Comparison of ENCODE assay signal across 1 cellular context in the genomic region with DNA sequence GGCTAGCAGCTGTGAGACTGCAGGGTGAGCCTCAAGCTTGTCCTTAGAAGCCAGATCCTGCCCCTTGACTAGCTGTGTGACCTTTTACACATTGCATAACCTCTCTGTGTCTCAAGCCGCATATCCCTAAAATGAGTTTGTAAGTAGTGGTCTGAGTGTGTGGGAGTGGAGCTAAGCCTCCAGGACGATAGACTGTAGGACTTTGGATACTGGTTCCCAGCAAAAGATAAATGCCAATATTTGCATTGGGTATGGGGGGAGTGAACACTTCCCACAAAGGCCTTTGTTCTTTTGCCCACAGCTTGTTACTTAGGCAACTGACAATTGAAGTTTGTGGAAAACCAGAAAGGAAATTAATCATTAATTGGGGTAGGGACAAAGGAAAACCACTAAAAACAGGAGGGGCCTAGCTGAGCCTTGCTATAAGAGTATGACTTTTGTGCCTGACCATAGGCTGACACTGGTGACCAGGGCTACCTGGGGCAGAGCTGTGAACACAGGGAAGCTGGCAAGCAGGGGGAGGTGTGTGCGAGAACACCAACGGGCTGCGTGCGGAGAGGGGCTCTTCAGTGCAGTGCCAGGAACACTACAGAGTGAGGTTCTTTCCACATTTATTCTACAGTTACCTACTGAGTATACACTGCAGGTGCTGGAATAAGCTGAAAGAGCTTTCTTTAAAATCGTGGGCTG.
TF ChIP-seq lines count a peak whose summit lies in the region.

No MANE protein-coding gene starts in this region.

TF ChIP-seq in HepG2, 621 proteins besides CTCF, POLR2A, EP300 and RAD21 (continued from another document and continues in another):
- TF ChIP-seq, protein P1, sequence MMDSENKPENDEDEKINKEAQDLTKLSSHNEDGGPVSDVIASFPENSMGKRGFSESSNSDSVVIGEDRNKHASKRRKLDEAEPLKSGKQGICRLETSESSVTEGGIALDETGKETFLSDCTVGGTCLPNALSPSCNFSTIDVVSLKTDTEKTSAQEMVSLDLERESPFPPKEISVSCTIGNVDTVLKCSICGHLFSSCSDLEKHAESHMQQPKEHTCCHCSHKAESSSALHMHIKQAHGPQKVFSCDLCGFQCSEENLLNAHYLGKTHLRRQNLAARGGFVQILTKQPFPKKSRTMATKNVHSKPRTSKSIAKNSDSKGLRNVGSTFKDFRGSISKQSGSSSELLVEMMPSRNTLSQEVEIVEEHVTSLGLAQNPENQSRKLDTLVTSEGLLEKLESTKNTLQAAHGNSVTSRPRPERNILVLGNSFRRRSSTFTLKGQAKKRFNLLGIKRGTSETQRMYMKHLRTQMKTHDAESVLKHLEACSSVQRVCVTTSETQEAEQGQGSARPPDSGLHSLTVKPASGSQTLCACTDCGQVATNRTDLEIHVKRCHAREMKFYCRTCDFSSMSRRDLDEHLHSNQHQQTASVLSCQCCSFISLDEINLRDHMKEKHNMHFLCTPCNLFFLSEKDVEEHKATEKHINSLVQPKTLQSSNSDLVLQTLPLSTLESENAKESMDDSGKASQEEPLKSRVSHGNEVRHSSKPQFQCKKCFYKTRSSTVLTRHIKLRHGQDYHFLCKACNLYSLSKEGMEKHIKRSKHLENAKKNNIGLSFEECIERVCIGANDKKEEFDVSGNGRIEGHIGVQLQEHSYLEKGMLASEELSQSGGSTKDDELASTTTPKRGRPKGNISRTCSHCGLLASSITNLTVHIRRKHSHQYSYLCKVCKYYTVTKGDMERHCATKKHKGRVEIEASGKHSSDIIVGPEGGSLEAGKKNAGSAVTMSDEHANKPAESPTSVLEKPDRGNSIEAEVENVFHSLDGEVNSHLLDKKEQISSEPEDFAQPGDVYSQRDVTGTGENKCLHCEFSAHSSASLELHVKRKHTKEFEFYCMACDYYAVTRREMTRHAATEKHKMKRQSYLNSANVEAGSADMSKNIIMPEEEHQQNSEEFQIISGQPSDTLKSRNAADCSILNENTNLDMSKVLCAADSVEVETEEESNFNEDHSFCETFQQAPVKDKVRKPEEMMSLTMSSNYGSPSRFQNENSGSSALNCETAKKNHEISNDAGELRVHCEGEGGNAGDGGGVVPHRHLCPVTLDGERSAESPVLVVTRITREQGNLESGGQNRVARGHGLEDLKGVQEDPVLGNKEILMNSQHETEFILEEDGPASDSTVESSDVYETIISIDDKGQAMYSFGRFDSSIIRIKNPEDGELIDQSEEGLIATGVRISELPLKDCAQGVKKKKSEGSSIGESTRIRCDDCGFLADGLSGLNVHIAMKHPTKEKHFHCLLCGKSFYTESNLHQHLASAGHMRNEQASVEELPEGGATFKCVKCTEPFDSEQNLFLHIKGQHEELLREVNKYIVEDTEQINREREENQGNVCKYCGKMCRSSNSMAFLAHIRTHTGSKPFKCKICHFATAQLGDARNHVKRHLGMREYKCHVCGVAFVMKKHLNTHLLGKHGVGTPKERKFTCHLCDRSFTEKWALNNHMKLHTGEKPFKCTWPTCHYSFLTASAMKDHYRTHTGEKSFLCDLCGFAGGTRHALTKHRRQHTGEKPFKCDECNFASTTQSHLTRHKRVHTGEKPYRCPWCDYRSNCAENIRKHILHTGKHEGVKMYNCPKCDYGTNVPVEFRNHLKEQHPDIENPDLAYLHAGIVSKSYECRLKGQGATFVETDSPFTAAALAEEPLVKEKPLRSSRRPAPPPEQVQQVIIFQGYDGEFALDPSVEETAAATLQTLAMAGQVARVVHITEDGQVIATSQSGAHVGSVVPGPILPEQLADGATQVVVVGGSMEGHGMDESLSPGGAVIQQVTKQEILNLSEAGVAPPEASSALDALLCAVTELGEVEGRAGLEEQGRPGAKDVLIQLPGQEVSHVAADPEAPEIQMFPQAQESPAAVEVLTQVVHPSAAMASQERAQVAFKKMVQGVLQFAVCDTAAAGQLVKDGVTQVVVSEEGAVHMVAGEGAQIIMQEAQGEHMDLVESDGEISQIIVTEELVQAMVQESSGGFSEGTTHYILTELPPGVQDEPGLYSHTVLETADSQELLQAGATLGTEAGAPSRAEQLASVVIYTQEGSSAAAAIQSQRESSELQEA (CRISPR knock-in tag; IDR thresholded peaks at IDR 0.05; ENCODE audit: not compliant biosample characterization) = no peak
- TF ChIP-seq, protein P2, sequence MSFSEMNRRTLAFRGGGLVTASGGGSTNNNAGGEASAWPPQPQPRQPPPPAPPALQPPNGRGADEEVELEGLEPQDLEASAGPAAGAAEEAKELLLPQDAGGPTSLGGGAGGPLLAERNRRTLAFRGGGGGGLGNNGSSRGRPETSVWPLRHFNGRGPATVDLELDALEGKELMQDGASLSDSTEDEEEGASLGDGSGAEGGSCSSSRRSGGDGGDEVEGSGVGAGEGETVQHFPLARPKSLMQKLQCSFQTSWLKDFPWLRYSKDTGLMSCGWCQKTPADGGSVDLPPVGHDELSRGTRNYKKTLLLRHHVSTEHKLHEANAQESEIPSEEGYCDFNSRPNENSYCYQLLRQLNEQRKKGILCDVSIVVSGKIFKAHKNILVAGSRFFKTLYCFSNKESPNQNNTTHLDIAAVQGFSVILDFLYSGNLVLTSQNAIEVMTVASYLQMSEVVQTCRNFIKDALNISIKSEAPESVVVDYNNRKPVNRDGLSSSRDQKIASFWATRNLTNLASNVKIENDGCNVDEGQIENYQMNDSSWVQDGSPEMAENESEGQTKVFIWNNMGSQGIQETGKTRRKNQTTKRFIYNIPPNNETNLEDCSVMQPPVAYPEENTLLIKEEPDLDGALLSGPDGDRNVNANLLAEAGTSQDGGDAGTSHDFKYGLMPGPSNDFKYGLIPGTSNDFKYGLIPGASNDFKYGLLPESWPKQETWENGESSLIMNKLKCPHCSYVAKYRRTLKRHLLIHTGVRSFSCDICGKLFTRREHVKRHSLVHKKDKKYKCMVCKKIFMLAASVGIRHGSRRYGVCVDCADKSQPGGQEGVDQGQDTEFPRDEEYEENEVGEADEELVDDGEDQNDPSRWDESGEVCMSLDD (CRISPR knock-in tag; IDR thresholded peaks at IDR 0.05; ENCODE audit: borderline replicate concordance) = no peak
- TF ChIP-seq, protein P3, sequence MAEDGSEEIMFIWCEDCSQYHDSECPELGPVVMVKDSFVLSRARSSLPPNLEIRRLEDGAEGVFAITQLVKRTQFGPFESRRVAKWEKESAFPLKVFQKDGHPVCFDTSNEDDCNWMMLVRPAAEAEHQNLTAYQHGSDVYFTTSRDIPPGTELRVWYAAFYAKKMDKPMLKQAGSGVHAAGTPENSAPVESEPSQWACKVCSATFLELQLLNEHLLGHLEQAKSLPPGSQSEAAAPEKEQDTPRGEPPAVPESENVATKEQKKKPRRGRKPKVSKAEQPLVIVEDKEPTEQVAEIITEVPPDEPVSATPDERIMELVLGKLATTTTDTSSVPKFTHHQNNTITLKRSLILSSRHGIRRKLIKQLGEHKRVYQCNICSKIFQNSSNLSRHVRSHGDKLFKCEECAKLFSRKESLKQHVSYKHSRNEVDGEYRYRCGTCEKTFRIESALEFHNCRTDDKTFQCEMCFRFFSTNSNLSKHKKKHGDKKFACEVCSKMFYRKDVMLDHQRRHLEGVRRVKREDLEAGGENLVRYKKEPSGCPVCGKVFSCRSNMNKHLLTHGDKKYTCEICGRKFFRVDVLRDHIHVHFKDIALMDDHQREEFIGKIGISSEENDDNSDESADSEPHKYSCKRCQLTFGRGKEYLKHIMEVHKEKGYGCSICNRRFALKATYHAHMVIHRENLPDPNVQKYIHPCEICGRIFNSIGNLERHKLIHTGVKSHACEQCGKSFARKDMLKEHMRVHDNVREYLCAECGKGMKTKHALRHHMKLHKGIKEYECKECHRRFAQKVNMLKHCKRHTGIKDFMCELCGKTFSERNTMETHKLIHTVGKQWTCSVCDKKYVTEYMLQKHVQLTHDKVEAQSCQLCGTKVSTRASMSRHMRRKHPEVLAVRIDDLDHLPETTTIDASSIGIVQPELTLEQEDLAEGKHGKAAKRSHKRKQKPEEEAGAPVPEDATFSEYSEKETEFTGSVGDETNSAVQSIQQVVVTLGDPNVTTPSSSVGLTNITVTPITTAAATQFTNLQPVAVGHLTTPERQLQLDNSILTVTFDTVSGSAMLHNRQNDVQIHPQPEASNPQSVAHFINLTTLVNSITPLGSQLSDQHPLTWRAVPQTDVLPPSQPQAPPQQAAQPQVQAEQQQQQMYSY (CRISPR knock-in tag; IDR thresholded peaks at IDR 0.05) = no peak
- TF ChIP-seq ELF3 (CRISPR knock-in tag; IDR thresholded peaks at IDR 0.05) (peak; percentile 84), ZNF136 (CRISPR knock-in tag; IDR thresholded peaks at IDR 0.05; ENCODE audit: low read depth) (0 out of 2 replicates have a peak, but pooled peaks have one; percentile 59), HNF4A (CRISPR knock-in tag; IDR thresholded peaks at IDR 0.05) (peak; percentile 98), GTF3A (CRISPR knock-in tag; conservative IDR thresholded peaks at IDR 0.05) (no peak), POLR2G (IDR thresholded peaks at IDR 0.05; ENCODE audit: low read depth, low read length) (peak; percentile 90), GABPA (IDR thresholded peaks at IDR 0.05; ENCODE audit: low read depth, low read length) (no peak), GABPA (CRISPR knock-in tag; IDR thresholded peaks at IDR 0.05; ENCODE audit: low read depth) (peak; percentile 51; the same call in 1 of the 2 replicates), ZFY (CRISPR knock-in tag; IDR thresholded peaks at IDR 0.05) (0 out of 2 replicates have a peak, but pooled peaks have one; percentile 13), KLF11 (CRISPR knock-in tag; IDR thresholded peaks at IDR 0.05) (no peak), ZNF468 (CRISPR knock-in tag; IDR thresholded peaks at IDR 0.05) (no peak), ZSCAN30 (CRISPR knock-in tag; IDR thresholded peaks at IDR 0.05) (no peak), ZNF850 (CRISPR knock-in tag; conservative IDR thresholded peaks at IDR 0.05) (no peak), FOXA1 (IDR thresholded peaks at IDR 0.05) (peak; percentile 71), FOXA1 (CRISPR knock-in tag; IDR thresholded peaks at IDR 0.05) (peak; percentile 95), ZNF660 (CRISPR knock-in tag; IDR thresholded peaks at IDR 0.05; ENCODE audit: borderline replicate concordance, low read depth) (no peak)
- TF ChIP-seq, protein P4, sequence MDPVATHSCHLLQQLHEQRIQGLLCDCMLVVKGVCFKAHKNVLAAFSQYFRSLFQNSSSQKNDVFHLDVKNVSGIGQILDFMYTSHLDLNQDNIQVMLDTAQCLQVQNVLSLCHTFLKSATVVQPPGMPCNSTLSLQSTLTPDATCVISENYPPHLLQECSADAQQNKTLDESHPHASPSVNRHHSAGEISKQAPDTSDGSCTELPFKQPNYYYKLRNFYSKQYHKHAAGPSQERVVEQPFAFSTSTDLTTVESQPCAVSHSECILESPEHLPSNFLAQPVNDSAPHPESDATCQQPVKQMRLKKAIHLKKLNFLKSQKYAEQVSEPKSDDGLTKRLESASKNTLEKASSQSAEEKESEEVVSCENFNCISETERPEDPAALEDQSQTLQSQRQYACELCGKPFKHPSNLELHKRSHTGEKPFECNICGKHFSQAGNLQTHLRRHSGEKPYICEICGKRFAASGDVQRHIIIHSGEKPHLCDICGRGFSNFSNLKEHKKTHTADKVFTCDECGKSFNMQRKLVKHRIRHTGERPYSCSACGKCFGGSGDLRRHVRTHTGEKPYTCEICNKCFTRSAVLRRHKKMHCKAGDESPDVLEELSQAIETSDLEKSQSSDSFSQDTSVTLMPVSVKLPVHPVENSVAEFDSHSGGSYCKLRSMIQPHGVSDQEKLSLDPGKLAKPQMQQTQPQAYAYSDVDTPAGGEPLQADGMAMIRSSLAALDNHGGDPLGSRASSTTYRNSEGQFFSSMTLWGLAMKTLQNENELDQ (CRISPR knock-in tag; IDR thresholded peaks at IDR 0.05; ENCODE audit: borderline replicate concordance) = no peak
- TF ChIP-seq, protein P5, sequence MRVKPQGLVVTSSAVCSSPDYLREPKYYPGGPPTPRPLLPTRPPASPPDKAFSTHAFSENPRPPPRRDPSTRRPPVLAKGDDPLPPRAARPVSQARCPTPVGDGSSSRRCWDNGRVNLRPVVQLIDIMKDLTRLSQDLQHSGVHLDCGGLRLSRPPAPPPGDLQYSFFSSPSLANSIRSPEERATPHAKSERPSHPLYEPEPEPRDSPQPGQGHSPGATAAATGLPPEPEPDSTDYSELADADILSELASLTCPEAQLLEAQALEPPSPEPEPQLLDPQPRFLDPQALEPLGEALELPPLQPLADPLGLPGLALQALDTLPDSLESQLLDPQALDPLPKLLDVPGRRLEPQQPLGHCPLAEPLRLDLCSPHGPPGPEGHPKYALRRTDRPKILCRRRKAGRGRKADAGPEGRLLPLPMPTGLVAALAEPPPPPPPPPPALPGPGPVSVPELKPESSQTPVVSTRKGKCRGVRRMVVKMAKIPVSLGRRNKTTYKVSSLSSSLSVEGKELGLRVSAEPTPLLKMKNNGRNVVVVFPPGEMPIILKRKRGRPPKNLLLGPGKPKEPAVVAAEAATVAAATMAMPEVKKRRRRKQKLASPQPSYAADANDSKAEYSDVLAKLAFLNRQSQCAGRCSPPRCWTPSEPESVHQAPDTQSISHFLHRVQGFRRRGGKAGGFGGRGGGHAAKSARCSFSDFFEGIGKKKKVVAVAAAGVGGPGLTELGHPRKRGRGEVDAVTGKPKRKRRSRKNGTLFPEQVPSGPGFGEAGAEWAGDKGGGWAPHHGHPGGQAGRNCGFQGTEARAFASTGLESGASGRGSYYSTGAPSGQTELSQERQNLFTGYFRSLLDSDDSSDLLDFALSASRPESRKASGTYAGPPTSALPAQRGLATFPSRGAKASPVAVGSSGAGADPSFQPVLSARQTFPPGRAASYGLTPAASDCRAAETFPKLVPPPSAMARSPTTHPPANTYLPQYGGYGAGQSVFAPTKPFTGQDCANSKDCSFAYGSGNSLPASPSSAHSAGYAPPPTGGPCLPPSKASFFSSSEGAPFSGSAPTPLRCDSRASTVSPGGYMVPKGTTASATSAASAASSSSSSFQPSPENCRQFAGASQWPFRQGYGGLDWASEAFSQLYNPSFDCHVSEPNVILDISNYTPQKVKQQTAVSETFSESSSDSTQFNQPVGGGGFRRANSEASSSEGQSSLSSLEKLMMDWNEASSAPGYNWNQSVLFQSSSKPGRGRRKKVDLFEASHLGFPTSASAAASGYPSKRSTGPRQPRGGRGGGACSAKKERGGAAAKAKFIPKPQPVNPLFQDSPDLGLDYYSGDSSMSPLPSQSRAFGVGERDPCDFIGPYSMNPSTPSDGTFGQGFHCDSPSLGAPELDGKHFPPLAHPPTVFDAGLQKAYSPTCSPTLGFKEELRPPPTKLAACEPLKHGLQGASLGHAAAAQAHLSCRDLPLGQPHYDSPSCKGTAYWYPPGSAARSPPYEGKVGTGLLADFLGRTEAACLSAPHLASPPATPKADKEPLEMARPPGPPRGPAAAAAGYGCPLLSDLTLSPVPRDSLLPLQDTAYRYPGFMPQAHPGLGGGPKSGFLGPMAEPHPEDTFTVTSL (CRISPR knock-in tag; IDR thresholded peaks at IDR 0.05; ENCODE audit: borderline replicate concordance) = peak; percentile 85
